Comparison of ENCODE assay signal across 12 cellular contexts in the genomic region with DNA sequence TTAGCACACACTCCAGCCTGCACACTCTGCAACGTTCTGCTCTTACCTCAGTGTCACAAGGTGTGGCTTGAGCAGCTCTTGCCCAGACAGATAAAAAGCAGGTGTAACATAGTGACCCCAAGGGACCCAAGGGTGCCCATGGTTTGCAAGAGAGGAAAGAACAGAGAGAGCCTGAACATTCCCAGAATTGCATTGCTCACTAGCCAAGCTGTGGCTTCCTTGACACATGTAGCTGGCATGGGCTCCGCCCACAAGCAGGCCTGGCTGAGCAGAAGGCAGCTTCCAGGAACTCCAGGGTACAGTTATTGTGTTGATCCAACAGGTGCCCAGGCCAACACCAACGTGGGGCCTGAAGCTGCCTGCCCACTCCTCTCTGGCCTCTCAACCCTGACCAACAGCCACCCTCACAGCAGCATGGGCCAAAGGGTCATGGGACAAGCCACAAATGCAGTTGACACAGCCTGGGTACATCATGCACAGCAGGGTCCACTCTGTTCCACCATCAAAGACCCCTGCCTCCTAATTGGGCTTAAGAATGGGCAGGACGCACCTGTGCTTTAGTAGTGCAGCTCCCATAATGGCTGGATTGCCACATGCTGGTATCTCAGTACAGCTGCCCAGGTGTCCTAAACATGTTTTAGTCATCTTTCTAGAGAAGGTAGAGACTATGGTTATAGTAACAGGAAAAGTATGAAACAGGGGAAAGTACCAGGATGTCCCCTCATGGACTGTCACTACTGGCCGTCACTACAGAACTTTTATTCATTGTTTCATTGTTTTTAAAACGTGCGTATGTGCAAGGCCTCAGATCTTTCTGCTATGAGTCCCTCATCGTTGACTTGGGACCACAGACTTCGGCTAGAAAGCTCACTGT.
DNase-seq lines count a peak whose midpoint lies in the region; ATAC-seq and TF ChIP-seq lines count a peak whose summit lies in the region.
"Had no signal": no experiment of that assay in that cellular context is flagged by ENCODE, and none has a peak within 500 bp of the region (broad histone marks: within the 10 kb centered on the region; RNA-seq: fewer than 3 reads in every experiment).

No MANE protein-coding gene starts in this region.

- DNase-seq in HT-29 (ENCODE audit: low spot score) (peak; percentile 5), colonic mucosa (peak; percentile 26), myocyte (ENCODE audit: low read depth) (peak; percentile 91), activated gamma-delta T cell treated with Interleukin-2 at 50 U/mL for 16 hours (no peak)
- no peak for DNase-seq in activated T-helper 2 cell treated with anti-CD3 and anti-CD28 coated beads, Interferon-gamma antibody, Interleukin-2, Interleukin-4, amounts not matched to agents 10 μg/mL and 5 μg/mL and 100 μg/mL, durations not matched to agents 14 hours and 24 hours and 36 hours (ENCODE audit: low spot score)
- DNase-seq in activated CD8-positive, alpha-beta T cell treated with anti-CD3 and anti-CD28 coated beads for 36 hours, result no peak
- DNase-seq: activated T-cell treated with anti-CD3 and anti-CD28 coated beads, Interleukin-2, amount 50 U/mL, for 48 hours; NCI-H2107; Peyer's patch had no signal

- no peak overlapping the region for H3K27ac ChIP-seq in BLaER1
- H3K27ac ChIP-seq in colonic mucosa, result no peak overlapping the region
- H3K27ac ChIP-seq: Peyer's patch, skin epidermis had no signal

- H3K36me3 ChIP-seq in BLaER1, result no peaks in the 10 kb centered on the region
- H3K36me3 ChIP-seq in colonic mucosa, result no peaks in the 10 kb centered on the region
- H3K36me3 ChIP-seq: Peyer's patch had no signal

- CTCF ChIA-PET in activated CD8-positive, alpha-beta T cell treated with anti-CD3 and anti-CD28 coated beads for 36 hours (lab: Charles Lee), result interaction anchor here (1.1 to 1.5 kb wide), 2 partner anchors 8 to 20 kb away, joined by 3 to 4 read pairs; no protein-coding TSS in a partner anchor

- no peaks in the 10 kb centered on the region for H3K36me3 Mint-ChIP-seq in activated T-helper 2 cell treated with anti-CD3 and anti-CD28 coated beads, Interferon-gamma antibody, Interleukin-2, Interleukin-4, amounts not matched to agents 10 μg/mL and 5 μg/mL and 100 μg/mL, durations not matched to agents 14 hours and 24 hours and 36 hours (ENCODE audit: low read depth)
- H3K36me3 Mint-ChIP-seq in activated CD8-positive, alpha-beta T cell treated with anti-CD3 and anti-CD28 coated beads for 36 hours (ENCODE audit: low read depth), result no peaks in the 10 kb centered on the region

- no peak overlapping the region for H3K4me3 Mint-ChIP-seq in activated T-helper 2 cell treated with anti-CD3 and anti-CD28 coated beads, Interferon-gamma antibody, Interleukin-2, Interleukin-4, amounts not matched to agents 10 μg/mL and 5 μg/mL and 100 μg/mL, durations not matched to agents 14 hours and 24 hours and 36 hours (ENCODE audit: low read depth)
- H3K4me3 Mint-ChIP-seq in activated CD8-positive, alpha-beta T cell treated with anti-CD3 and anti-CD28 coated beads for 36 hours, result no peak overlapping the region

- no peak for ATAC-seq in HG03039 (IDR thresholded peaks at IDR 0.05; ENCODE audit: unreplicated experiment)
- ATAC-seq in activated CD8-positive, alpha-beta T cell treated with anti-CD3 and anti-CD28 coated beads for 36 hours, result no peak

- POLR2A ChIA-PET in activated CD8-positive, alpha-beta T cell treated with anti-CD3 and anti-CD28 coated beads for 36 hours (lab: Charles Lee), result no interaction called here

- H4K20me1 ChIP-seq in BLaER1, result no peaks in the 10 kb centered on the region

- TF ChIP-seq CTCF in colonic mucosa (IDR thresholded peaks at IDR 0.05), result no peak
- no peak for TF ChIP-seq CTCF in activated CD8-positive, alpha-beta T cell treated with anti-CD3 and anti-CD28 coated beads for 36 hours (IDR thresholded peaks at IDR 0.05)

- H3K9ac ChIP-seq in BLaER1 (no peak overlapping the region), colonic mucosa (ENCODE audit: low read depth in 2 of 2, low read length in 2 of 2) (no peak overlapping the region)

- H3K27me3 ChIP-seq in BLaER1 (no peaks in the 10 kb centered on the region), colonic mucosa (no peaks in the 10 kb centered on the region)
- H3K27me3 ChIP-seq: Peyer's patch had no signal

- H3K9me3 Mint-ChIP-seq in activated T-helper 2 cell treated with anti-CD3 and anti-CD28 coated beads, Interferon-gamma antibody, Interleukin-2, Interleukin-4, amounts not matched to agents 10 μg/mL and 5 μg/mL and 100 μg/mL, durations not matched to agents 14 hours and 24 hours and 36 hours, result no peaks in the 10 kb centered on the region
- no peaks in the 10 kb centered on the region for H3K9me3 Mint-ChIP-seq in activated CD8-positive, alpha-beta T cell treated with anti-CD3 and anti-CD28 coated beads for 36 hours

- H3K27me3 Mint-ChIP-seq in activated T-helper 2 cell treated with anti-CD3 and anti-CD28 coated beads, Interferon-gamma antibody, Interleukin-2, Interleukin-4, amounts not matched to agents 10 μg/mL and 5 μg/mL and 100 μg/mL, durations not matched to agents 14 hours and 24 hours and 36 hours (ENCODE audit: low read depth), result peaks cover 4% of the 10 kb centered on the region
- peaks cover 2% of the 10 kb centered on the region for H3K27me3 Mint-ChIP-seq in activated CD8-positive, alpha-beta T cell treated with anti-CD3 and anti-CD28 coated beads for 36 hours

- H3K4me1 ChIP-seq in BLaER1 (peaks cover 52% of the 10 kb centered on the region), colonic mucosa (no peaks in the 10 kb centered on the region)
- H3K4me1 ChIP-seq: Peyer's patch had no signal

- H3K9me3 ChIP-seq in BLaER1 (peaks cover 3% of the 10 kb centered on the region; the same call in 1 of the 2 replicates), colonic mucosa (no peaks in the 10 kb centered on the region)
- H3K9me3 ChIP-seq: Peyer's patch had no signal

- H3K4me1 Mint-ChIP-seq in activated T-helper 2 cell treated with anti-CD3 and anti-CD28 coated beads, Interferon-gamma antibody, Interleukin-2, Interleukin-4, amounts not matched to agents 10 μg/mL and 5 μg/mL and 100 μg/mL, durations not matched to agents 14 hours and 24 hours and 36 hours (ENCODE audit: low read depth), result no peaks in the 10 kb centered on the region
- no peaks in the 10 kb centered on the region for H3K4me1 Mint-ChIP-seq in activated CD8-positive, alpha-beta T cell treated with anti-CD3 and anti-CD28 coated beads for 36 hours (ENCODE audit: low read depth)

- intact Hi-C loops in colonic mucosa (cut with DNase I), result no loop called here
- intact Hi-C loops in activated T-helper 2 cell treated with anti-CD3 and anti-CD28 coated beads, Interferon-gamma antibody, Interleukin-2, Interleukin-4, amounts not matched to agents 10 μg/mL and 5 μg/mL and 100 μg/mL, durations not matched to agents 14 hours and 24 hours and 36 hours (cut with micrococcal nuclease), result no loop called here
- intact Hi-C loops in activated CD8-positive, alpha-beta T cell treated with anti-CD3 and anti-CD28 coated beads for 36 hours (cut with micrococcal nuclease), result no loop called here

- peak overlapping the region; percentile 78 for H3K4me2 ChIP-seq in BLaER1

- no peak overlapping the region for H3K27ac Mint-ChIP-seq in activated T-helper 2 cell treated with anti-CD3 and anti-CD28 coated beads, Interferon-gamma antibody, Interleukin-2, Interleukin-4, amounts not matched to agents 10 μg/mL and 5 μg/mL and 100 μg/mL, durations not matched to agents 14 hours and 24 hours and 36 hours
- H3K27ac Mint-ChIP-seq in activated CD8-positive, alpha-beta T cell treated with anti-CD3 and anti-CD28 coated beads for 36 hours, result no peak overlapping the region

- H3K4me3 ChIP-seq in BLaER1, result no peak overlapping the region
- no peak overlapping the region for H3K4me3 ChIP-seq in colonic mucosa
- H3K4me3 ChIP-seq: Peyer's patch, skin epidermis had no signal

Comparison
In these comparisons a context has a peak if more than half of its experiments do, and no peak if none do; other contexts are left out.
1. DNase-seq: peak in HT-29 (single experiment), colonic mucosa (single experiment) and myocyte (single experiment); none in activated gamma-delta T cell treated with Interleukin-2 at 50 U/mL for 16 hours (single experiment), activated T-helper 2 cell treated with anti-CD3 and anti-CD28 coated beads, Interferon-gamma antibody, Interleukin-2, Interleukin-4, amounts not matched to agents 10 μg/mL and 5 μg/mL and 100 μg/mL, durations not matched to agents 14 hours and 24 hours and 36 hours (single experiment) and activated CD8-positive, alpha-beta T cell treated with anti-CD3 and anti-CD28 coated beads for 36 hours (single experiment).